Comparison of ENCODE assay signal across 1 cellular context in the genomic region with DNA sequence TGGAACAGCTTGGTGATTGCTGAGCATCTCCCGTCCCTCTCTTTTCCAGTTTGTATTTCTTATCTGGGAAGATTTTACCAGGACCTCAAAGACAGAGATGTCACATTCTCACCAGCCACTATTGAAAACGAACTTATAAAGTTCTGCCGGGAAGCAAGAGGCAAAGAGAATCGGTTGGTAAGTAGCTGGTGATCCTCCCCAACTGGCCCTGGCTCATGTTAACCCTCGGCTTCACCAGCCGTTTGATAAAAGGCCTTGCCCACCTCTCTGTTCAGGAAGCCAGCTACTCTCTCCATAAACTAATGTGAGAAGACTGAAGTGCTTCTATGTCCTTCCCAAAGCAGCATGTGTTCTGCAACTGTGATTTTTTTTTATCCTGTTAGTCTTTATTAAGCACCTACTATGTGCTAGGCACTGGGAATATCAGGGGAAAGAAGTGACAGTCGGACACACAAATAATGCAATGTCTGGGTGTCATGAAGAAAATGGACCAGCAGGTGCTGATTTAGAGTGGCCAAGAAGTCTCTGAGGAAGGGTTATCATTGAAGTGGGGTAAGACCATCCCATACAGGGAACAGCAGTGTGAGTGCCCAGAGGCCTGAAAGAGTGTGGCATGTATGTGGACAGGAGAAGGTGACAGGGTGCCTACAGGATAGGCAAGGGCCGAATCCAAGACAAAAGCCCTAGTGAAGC.
A peak's percentile ranks its signal among the peaks of the same experiment; 100 is the strongest.
TF ChIP-seq lines count a peak whose summit lies in the region.

No MANE protein-coding gene starts in this region.

TF ChIP-seq in K562, 482 proteins besides CTCF, POLR2A, EP300 and RAD21:
- no peak for TF ChIP-seq POLR2B (IDR thresholded peaks at IDR 0.05; ENCODE audit: low read depth, partially characterized antibody)
- TF ChIP-seq YY1 (IDR thresholded peaks at IDR 0.05; ENCODE audit: borderline replicate concordance in 1 of 3, control insufficient read depth in 1 of 3, extremely low read depth in 1 of 3, insufficient read depth in 3 of 3, insufficient read length in 1 of 3, insufficient replicate concordance in 2 of 3, low read depth in 1 of 3, low read length in 2 of 3) = no peak
- TF ChIP-seq, protein P1, sequence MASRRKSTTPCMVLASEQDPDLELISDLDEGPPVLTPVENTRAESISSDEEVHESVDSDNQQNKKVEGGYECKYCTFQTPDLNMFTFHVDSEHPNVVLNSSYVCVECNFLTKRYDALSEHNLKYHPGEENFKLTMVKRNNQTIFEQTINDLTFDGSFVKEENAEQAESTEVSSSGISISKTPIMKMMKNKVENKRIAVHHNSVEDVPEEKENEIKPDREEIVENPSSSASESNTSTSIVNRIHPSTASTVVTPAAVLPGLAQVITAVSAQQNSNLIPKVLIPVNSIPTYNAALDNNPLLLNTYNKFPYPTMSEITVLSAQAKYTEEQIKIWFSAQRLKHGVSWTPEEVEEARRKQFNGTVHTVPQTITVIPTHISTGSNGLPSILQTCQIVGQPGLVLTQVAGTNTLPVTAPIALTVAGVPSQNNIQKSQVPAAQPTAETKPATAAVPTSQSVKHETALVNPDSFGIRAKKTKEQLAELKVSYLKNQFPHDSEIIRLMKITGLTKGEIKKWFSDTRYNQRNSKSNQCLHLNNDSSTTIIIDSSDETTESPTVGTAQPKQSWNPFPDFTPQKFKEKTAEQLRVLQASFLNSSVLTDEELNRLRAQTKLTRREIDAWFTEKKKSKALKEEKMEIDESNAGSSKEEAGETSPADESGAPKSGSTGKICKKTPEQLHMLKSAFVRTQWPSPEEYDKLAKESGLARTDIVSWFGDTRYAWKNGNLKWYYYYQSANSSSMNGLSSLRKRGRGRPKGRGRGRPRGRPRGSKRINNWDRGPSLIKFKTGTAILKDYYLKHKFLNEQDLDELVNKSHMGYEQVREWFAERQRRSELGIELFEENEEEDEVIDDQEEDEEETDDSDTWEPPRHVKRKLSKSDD (conservative IDR thresholded peaks at IDR 0.05; ENCODE audit: low read length) = no peak
- peak; percentile 93 for TF ChIP-seq ZKSCAN1 (IDR thresholded peaks at IDR 0.05; ENCODE audit: low read depth, low read length)
- TF ChIP-seq ZNF165 (CRISPR knock-in tag; IDR thresholded peaks at IDR 0.05; ENCODE audit: borderline replicate concordance) = no peak
- no peak for TF ChIP-seq MYBL2 (IDR thresholded peaks at IDR 0.05; ENCODE audit: low read depth)
- TF ChIP-seq MYBL2 (CRISPR knock-in tag; IDR thresholded peaks at IDR 0.05; ENCODE audit: borderline replicate concordance) = no peak
TF ChIP-seq in K562: peak in this region for 1.
